In genomic region chr12:48832321-48833060, GRCh38 we compare ENCODE assay signal across 21 cellular contexts. TPM values are rescaled to one million over a fixed set of nuclear protein-coding genes. Genes with fewer than 3 reads are reported as not detected.
"Had no signal": no experiment of that assay in that cellular context is flagged by ENCODE, and none has a peak within 500 bp of the region (broad histone marks: within the 10 kb centered on the region; RNA-seq: fewer than 3 reads in every experiment).

No MANE protein-coding gene starts in this region.

- H3K4me2 ChIP-seq: KMS-11, SK-N-SH had no signal

- H3K27me3 Mint-ChIP-seq: IgD-negative memory B cell had no signal

- H3K4me1 Mint-ChIP-seq: IgD-negative memory B cell had no signal

- DNase-seq: Kasumi-1, MM.1S, NCI-H1092 treated with DMSO at 0.1 percent for 48 hours, NCI-H1436, NCI-H187, NCI-H2029, NCI-H2081 treated with DMSO at 0.1 percent for 48 hours, NCI-H2171, NCI-H226, NCI-H446, NCI-H510A, NCI-H524 treated with DMSO at 0.1 percent for 48 hours, NCI-H69, NCI-H774, SHP77, SK-N-SH had no signal

- H3K9me3 Mint-ChIP-seq: IgD-negative memory B cell had no signal

- H3K9me3 ChIP-seq: SK-N-SH had no signal

- ATAC-seq: K562 had no signal

- H3K4me3 ChIP-seq: K562 had no signal

- H3K9ac ChIP-seq: KMS-11, SK-N-SH had no signal

- H3K27ac ChIP-seq: HL-60, KMS-11, RWPE1 had no signal

- H3K4me3 Mint-ChIP-seq: IgD-negative memory B cell had no signal

RNA-seq across cellular contexts. Expression of gene ADCY6, which starts 43.6 kb away (rescaled TPM):
- polyA plus RNA-seq: IgD-negative memory B cell had no signal
